Comparison of ENCODE assay signal across 13 cellular contexts in the genomic region with DNA sequence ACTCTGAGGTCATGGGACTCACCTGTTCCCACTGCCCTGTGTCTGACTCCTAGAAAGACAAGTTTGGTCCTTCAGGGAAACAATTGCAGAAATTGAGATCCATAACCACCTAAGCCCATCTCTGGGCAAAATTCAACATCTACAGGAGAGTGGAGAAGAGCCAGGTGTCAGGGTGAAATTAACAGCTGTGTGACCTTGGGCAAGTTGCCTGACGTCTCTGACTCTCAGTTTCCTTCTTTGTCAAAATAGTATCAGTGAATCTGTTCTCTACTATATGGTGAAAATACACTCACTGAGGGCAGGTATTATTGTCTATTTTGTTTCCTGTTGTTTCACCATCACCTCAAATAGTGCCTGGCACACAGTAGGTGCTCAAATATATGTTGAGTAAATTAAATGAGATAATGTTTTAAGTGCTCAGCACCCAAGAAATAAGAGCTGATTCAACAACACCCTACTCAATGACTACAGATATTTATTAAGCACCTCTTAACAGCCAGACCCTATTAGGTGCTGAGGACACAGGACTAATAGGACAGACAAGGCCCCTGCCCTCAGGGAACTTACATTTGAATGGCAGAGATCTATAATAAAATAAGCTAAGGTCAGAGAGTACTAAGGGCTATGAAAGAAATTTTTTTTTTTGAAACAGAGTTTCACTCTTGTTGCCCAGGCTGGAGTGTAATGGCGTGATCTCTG. TPM values are rescaled to one million over a fixed set of nuclear protein-coding genes. Genes with fewer than 3 reads are reported as not detected.
DNase-seq lines count a peak whose midpoint lies in the region; ATAC-seq and TF ChIP-seq lines count a peak whose summit lies in the region.
"Had no signal": no experiment of that assay in that cellular context is flagged by ENCODE, and none has a peak within 500 bp of the region (broad histone marks: within the 10 kb centered on the region; RNA-seq: fewer than 3 reads in every experiment).

No MANE protein-coding gene starts in this region.

- no peak overlapping the region for H3K4me3 ChIP-seq in RWPE2 (ENCODE audit: severe bottlenecking)
- no peak overlapping the region for H3K4me3 ChIP-seq in esophagus (ENCODE audit: low read depth in 1 of 2, low read length in 2 of 2)
- H3K4me3 ChIP-seq in neural progenitor cell = no peak overlapping the region
- H3K4me3 ChIP-seq in transverse colon = no peak overlapping the region

- H3K9ac ChIP-seq in neural progenitor cell = no peak overlapping the region
- H3K9ac ChIP-seq: parathyroid adenoma had no signal

- TF ChIP-seq EP300 in transverse colon (IDR thresholded peaks at IDR 0.05; ENCODE audit: low read depth) = no peak

- DNase-seq in RWPE2 (ENCODE audit: low spot score) (no peak), neural progenitor cell (ENCODE audit: low spot score) (no peak), transverse colon (no peak), NCI-H69 (lab: John Stamatoyannopoulos, UW) (no peak), NCI-H524 treated with DMSO at 0.1 percent for 48 hours (lab: John Stamatoyannopoulos, UW) (no peak)
- DNase-seq: activated naive CD4-positive, alpha-beta T cell; NCI-H226 had no signal

- ATAC-seq in RWPE2 (ENCODE audit: low read depth) (no peak; the same call in 2 of the 3 replicates), GM18519 (IDR thresholded peaks at IDR 0.05; ENCODE audit: low FRiP score, unreplicated experiment) (no peak), GM19455 (IDR thresholded peaks at IDR 0.05; ENCODE audit: unreplicated experiment) (no peak)

- peak overlapping the region; percentile 82 for H2AFZ ChIP-seq in neural progenitor cell (replicated peaks)

- H3K27me3 Mint-ChIP-seq in neural progenitor cell (ENCODE audit: insufficient read depth, low read depth) = peaks cover 13% of the 10 kb centered on the region

- TF ChIP-seq CTCF in RWPE2 (IDR thresholded peaks at IDR 0.05; ENCODE audit: poor library complexity, severe bottlenecking) = no peak
- TF ChIP-seq CTCF in neural progenitor cell (IDR thresholded peaks at IDR 0.05) = no peak
- no peak for TF ChIP-seq CTCF in transverse colon (IDR thresholded peaks at IDR 0.05)

- H3K27me3 ChIP-seq in RWPE2 (ENCODE audit: insufficient read depth, poor library complexity, severe bottlenecking) = no peaks in the 10 kb centered on the region
- H3K27me3 ChIP-seq in esophagus (ENCODE audit: control insufficient read depth in 1 of 2, insufficient read depth in 2 of 2, low read length in 2 of 2) = no peaks in the 10 kb centered on the region
- no peaks in the 10 kb centered on the region for H3K27me3 ChIP-seq in neural progenitor cell
- H3K27me3 ChIP-seq in transverse colon = no peaks in the 10 kb centered on the region

- H3K79me2 ChIP-seq in neural progenitor cell (ENCODE audit: low read depth) = no peaks in the 10 kb centered on the region
- H3K79me2 ChIP-seq: parathyroid adenoma had no signal

- no peak overlapping the region for H3K27ac Mint-ChIP-seq in neural progenitor cell
- H3K27ac Mint-ChIP-seq: stimulated activated naive CD8-positive, alpha-beta T cell treated with anti-CD3 and anti-CD28 coated beads, Interleukin-15, Interleukin-2, amounts not matched to agents 100 ng/mL and 50 ng/mL, for 24 hours had no signal

- no peak for TF ChIP-seq POLR2A in transverse colon (IDR thresholded peaks at IDR 0.05)

- peaks cover 26% of the 10 kb centered on the region for H3K4me1 Mint-ChIP-seq in neural progenitor cell
- H3K4me1 Mint-ChIP-seq: central memory CD8-positive, alpha-beta T cell had no signal

- H3K9me3 ChIP-seq in RWPE2 (ENCODE audit: severe bottlenecking) = no peaks in the 10 kb centered on the region
- H3K9me3 ChIP-seq in esophagus (ENCODE audit: control insufficient read depth in 2 of 2, insufficient read depth in 1 of 2, low read depth in 1 of 2, low read length in 1 of 2) = no peaks in the 10 kb centered on the region
- no peaks in the 10 kb centered on the region for H3K9me3 ChIP-seq in neural progenitor cell (ENCODE audit: low read depth)
- H3K9me3 ChIP-seq in transverse colon = no peaks in the 10 kb centered on the region

- H3F3A ChIP-seq in neural progenitor cell (ENCODE audit: low read depth) = no peaks in the 10 kb centered on the region

- no peak overlapping the region for H3K4me2 ChIP-seq in neural progenitor cell

- WGBS in esophagus, 2 donors = 66 to 75% methylated on average over 2 of the region's 2 CpGs
- 62 to 81% methylated on average over 2 of the region's 2 CpGs for WGBS in transverse colon (ENCODE audit: low coverage in 1 of 2), 2 donors

- no peaks in the 10 kb centered on the region for H3K9me3 Mint-ChIP-seq in neural progenitor cell
- H3K9me3 Mint-ChIP-seq: central memory CD8-positive, alpha-beta T cell; stimulated activated naive CD8-positive, alpha-beta T cell treated with anti-CD3 and anti-CD28 coated beads, Interleukin-15, Interleukin-2, amounts not matched to agents 100 ng/mL and 50 ng/mL, for 24 hours had no signal

- H3K4me1 ChIP-seq in RWPE2 (ENCODE audit: insufficient read depth, poor library complexity, severe bottlenecking) (peaks cover 22% of the 10 kb centered on the region), esophagus (ENCODE audit: control insufficient read depth in 2 of 2, insufficient read depth in 2 of 2, low read length in 1 of 2) (peaks cover 0 to 3% of the 10 kb centered on the region in 2 donors), neural progenitor cell (peaks cover 8% of the 10 kb centered on the region), transverse colon (peaks cover 4 to 24% (median 12%) of the 10 kb centered on the region in 4 donors)

- intact Hi-C loops in transverse colon (cut with DNase I; ENCODE audit: low total_unique reads) = no loop called here

- H3K36me3 ChIP-seq in RWPE2 (ENCODE audit: low read depth) = no peaks in the 10 kb centered on the region
- no peaks in the 10 kb centered on the region for H3K36me3 ChIP-seq in esophagus (ENCODE audit: control insufficient read depth in 2 of 2, insufficient read depth in 2 of 2, low read length in 1 of 2)
- H3K36me3 ChIP-seq in neural progenitor cell = no peaks in the 10 kb centered on the region
- no peaks in the 10 kb centered on the region for H3K36me3 ChIP-seq in transverse colon

- H4K20me1 ChIP-seq in neural progenitor cell (ENCODE audit: low read depth) = no peaks in the 10 kb centered on the region

- peak overlapping the region; percentile 83 for H3K27ac ChIP-seq in RWPE2 (ENCODE audit: poor library complexity, severe bottlenecking)
- H3K27ac ChIP-seq in esophagus (ENCODE audit: low read depth in 2 of 2, low read length in 1 of 2) = peak overlapping the region; percentile 86 to 89
- H3K27ac ChIP-seq in neural progenitor cell = no peak overlapping the region
- peak overlapping the region; percentile 64 to 90 (median 83) for H3K27ac ChIP-seq in transverse colon

- in situ Hi-C loops in transverse colon (cut with MboI; ENCODE audit: low pct_ligation_motif_present in 1 of 4, low pct_unique_long_range_greater_than_20kb in 1 of 4, low sequenced_read_pairs in 3 of 4) = loop anchor here in 2 of 4 donors (10.0 kb wide), 1 partner anchor 315 kb away; no protein-coding TSS in a partner anchor

- no peaks in the 10 kb centered on the region for H3K36me3 Mint-ChIP-seq in neural progenitor cell

- no peak overlapping the region for H3K4me3 Mint-ChIP-seq in neural progenitor cell
- H3K4me3 Mint-ChIP-seq: central memory CD8-positive, alpha-beta T cell; stimulated activated naive CD8-positive, alpha-beta T cell treated with anti-CD3 and anti-CD28 coated beads, Interleukin-15, Interleukin-2, amounts not matched to agents 100 ng/mL and 50 ng/mL, for 24 hours had no signal

RNA-seq across cellular contexts. Expression of gene IFT81, which starts 14.2 kb away (rescaled TPM):
- 1 to 10 TPM; 1.9 to 3.5 TPM for polyA plus RNA-seq in esophagus
- 52.7 and 73.8 TPM in 2 replicates for total RNA-seq in neural progenitor cell (ENCODE audit: low replicate concordance)
- total RNA-seq in transverse colon = 10 to 100 TPM in 1 of 4 donors, 1 to 10 TPM in 3; 2.6 to 14.8 (median 6.4) TPM
